ENCODE assay signal across 18 cellular contexts in genomic region chr1:30460661-30461060, GRCh38.
A peak's percentile ranks its signal among the peaks of the same experiment; 100 is the strongest.
DNase-seq lines count a peak whose midpoint lies in the region; FAIRE-seq and TF ChIP-seq lines count a peak whose summit lies in the region.
"Had no signal": no experiment of that assay in that cellular context is flagged by ENCODE, and none has a peak within 500 bp of the region (broad histone marks: within the 10 kb centered on the region; RNA-seq: fewer than 3 reads in every experiment).

No MANE protein-coding gene starts in this region.

- no peaks in the 10 kb centered on the region for H3K79me2 ChIP-seq in PC-9 (ENCODE audit: low read depth)

- no peak for TF ChIP-seq EP300 in sigmoid colon (IDR thresholded peaks at IDR 0.05)

- H4K20me1 ChIP-seq in PC-9 (ENCODE audit: insufficient read depth): no peaks in the 10 kb centered on the region

- no TSS peak for BruUV-seq in PC-9 (replicated peaks; lab: Mats Ljungman, UMichigan)

- POLR2A ChIA-PET in PC-9 (lab: Charles Lee; ENCODE audit: unreplicated experiment): no interaction called here

- no peak for TF ChIP-seq POLR2A in sigmoid colon (IDR thresholded peaks at IDR 0.05)

- intact Hi-C loops in kidney (cut with DNase I) (no loop called here), sigmoid colon (cut with DNase I) (no loop called here), PC-9 (cut with micrococcal nuclease; ENCODE audit: unreplicated experiment) (no loop called here)

- no peaks in the 10 kb centered on the region for H3F3A ChIP-seq in PC-9 (ENCODE audit: insufficient read depth, low read depth)

- no peaks in the 10 kb centered on the region for H3K36me3 ChIP-seq in kidney (ENCODE audit: control insufficient read depth in 1 of 2, insufficient read depth in 2 of 2, low read length in 2 of 2)
- H3K36me3 ChIP-seq in sigmoid colon: no peaks in the 10 kb centered on the region
- no peaks in the 10 kb centered on the region for H3K36me3 ChIP-seq in PC-9 (ENCODE audit: low read depth)
- H3K36me3 ChIP-seq: HAP-1 had no signal

- TF ChIP-seq CTCF in kidney (IDR thresholded peaks at IDR 0.05; ENCODE audit: borderline replicate concordance, extremely low read depth, insufficient read depth): no peak
- TF ChIP-seq CTCF in sigmoid colon (IDR thresholded peaks at IDR 0.05): no peak
- no peak for TF ChIP-seq CTCF in PC-9 (conservative IDR thresholded peaks at IDR 0.05)

- FAIRE-seq in kidney (lab: Jason Lieb, UNC): no peak
- FAIRE-seq: A549, GM12892, GM18507 had no signal

- DNase-seq in activated T-cell treated with anti-CD3 and anti-CD28 coated beads, Interleukin-2, amount 50 U/mL, for 1 hour: peak; percentile 4
- DNase-seq in activated T-cell treated with anti-CD3 and anti-CD28 coated beads, Interleukin-2, amount 50 U/mL, for 48 hours: no peak
- DNase-seq in kidney (peak; percentile 6), sigmoid colon (peak; percentile 21), C1 segment of cervical spinal cord (lab: John Stamatoyannopoulos, UW) (no peak), HCEC 1CT (no peak), PC-9 (no peak)
- DNase-seq: AML-193; CD4-positive, alpha-beta memory T cell; DMS153; DMS79; GDM1; GM23248 had no signal

- H3K4me1 ChIP-seq in kidney (ENCODE audit: control insufficient read depth in 1 of 2, insufficient read depth in 1 of 2, low read depth in 1 of 2, low read length in 2 of 2) (no peaks in the 10 kb centered on the region), sigmoid colon (no peaks in the 10 kb centered on the region), PC-9 (replicated peaks; ENCODE audit: insufficient read depth) (no peaks in the 10 kb centered on the region)
- H3K4me1 ChIP-seq: A549, HAP-1 had no signal

- H3K4me2 ChIP-seq in PC-9: no peak overlapping the region
- H3K4me2 ChIP-seq: A549 had no signal

- no peak overlapping the region for H3K27ac ChIP-seq in kidney (ENCODE audit: low read depth in 2 of 2, low read length in 2 of 2)
- H3K27ac ChIP-seq in sigmoid colon: no peak overlapping the region
- no peak overlapping the region for H3K27ac ChIP-seq in PC-9
- H3K27ac ChIP-seq: 22Rv1, A549, GM23248 had no signal

- CTCF ChIA-PET in PC-9 (lab: Charles Lee): no interaction called here

- H3K9me3 ChIP-seq in kidney (ENCODE audit: control insufficient read depth in 1 of 2, low read length in 2 of 2) (peaks cover 0 to 5% of the 10 kb centered on the region in 2 donors), sigmoid colon (no peaks in the 10 kb centered on the region), PC-9 (ENCODE audit: insufficient read depth, low read depth) (no peaks in the 10 kb centered on the region)
- H3K9me3 ChIP-seq: A549, HAP-1 had no signal

- no peaks in the 10 kb centered on the region for H3K9me2 ChIP-seq in PC-9 (ENCODE audit: insufficient read depth)

- 16 to 25% methylated on average over 1 of the region's 1 CpG for WGBS in sigmoid colon, 2 donors

- H2AFZ ChIP-seq in PC-9: no peak overlapping the region
- H2AFZ ChIP-seq: GM23248 had no signal

- no peak overlapping the region for H3K9ac ChIP-seq in kidney (ENCODE audit: low read length in 2 of 2)
- H3K9ac ChIP-seq: GM23248 had no signal

- H3K27me3 ChIP-seq in sigmoid colon: no peaks in the 10 kb centered on the region
- peaks cover 4% of the 10 kb centered on the region for H3K27me3 ChIP-seq in PC-9 (ENCODE audit: insufficient read depth, low read depth)

- H3K4me3 ChIP-seq in kidney (ENCODE audit: low read length in 2 of 2) (no peak overlapping the region), sigmoid colon (no peak overlapping the region), PC-9 (no peak overlapping the region)
- H3K4me3 ChIP-seq: A549, GM23248, HAP-1 had no signal

Comparison
In these comparisons a context has a peak if more than half of its experiments do, and no peak if none do; other contexts are left out.
1. DNase-seq: peak in activated T-cell treated with anti-CD3 and anti-CD28 coated beads, Interleukin-2, amount 50 U/mL, for 1 hour (single experiment), kidney (single experiment) and sigmoid colon (single experiment); none in activated T-cell treated with anti-CD3 and anti-CD28 coated beads, Interleukin-2, amount 50 U/mL, for 48 hours (0 of 2), C1 segment of cervical spinal cord (0 of 14), HCEC 1CT (single experiment) and PC-9 (0 of 2).